ENCODE assay signal across 21 cellular contexts in the genomic region with DNA sequence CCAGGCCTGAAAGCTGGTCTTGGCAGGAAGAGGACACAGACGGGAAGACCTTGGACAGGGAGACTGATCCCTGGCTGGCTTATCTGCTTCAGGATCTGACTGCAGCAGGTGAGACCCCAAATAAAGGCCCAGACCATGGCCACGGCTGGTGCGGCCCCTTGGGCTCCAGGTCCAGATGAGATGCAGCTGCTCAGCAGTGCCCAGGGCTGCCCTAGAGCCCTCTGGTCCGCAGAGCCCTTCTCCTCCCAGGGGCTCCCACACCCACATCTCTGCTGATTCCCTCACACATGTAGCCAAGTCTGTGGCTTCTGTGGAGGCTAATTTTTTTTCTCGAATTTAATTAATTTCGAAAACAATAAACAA. TPM values are rescaled to one million over a fixed set of nuclear protein-coding genes. Genes with fewer than 3 reads are reported as not detected.
DNase-seq lines count a peak whose midpoint lies in the region; ATAC-seq and TF ChIP-seq lines count a peak whose summit lies in the region.
"Had no signal": no experiment of that assay in that cellular context is flagged by ENCODE, and none has a peak within 500 bp of the region (broad histone marks: within the 10 kb centered on the region; RNA-seq: fewer than 3 reads in every experiment).

No MANE protein-coding gene starts in this region.

- H4K20me1 ChIP-seq in mammary epithelial cell (ENCODE audit: insufficient read depth, low read length) = no peaks in the 10 kb centered on the region

- DNase-seq in breast epithelium (ENCODE audit: low spot score in 2 of 2) = no peak
- no peak for DNase-seq in mammary epithelial cell
- DNase-seq in ovary = peak in 2 of 5 donors; percentile 12 to 37
- DNase-seq in uterus = no peak
- DNase-seq in NCI-H748 (lab: John Stamatoyannopoulos, UW; ENCODE audit: unreplicated experiment) = no peak
- no peak for DNase-seq in T-helper 2 cell
- DNase-seq in stimulated activated CD4-positive, alpha-beta T cell treated with anti-CD3 and anti-CD28 coated beads, Interleukin-4, amount 100 ng/mL, for 4 hours = no peak
- DNase-seq: activated CD4-positive, alpha-beta memory T cell treated with anti-CD3 and anti-CD28 coated beads, Interleukin-2, amount 10 ng/mL, durations not matched to agents 7 days and 5 days; foreskin melanocyte; NCI-H1105; NCI-H69; stimulated activated CD4-positive, alpha-beta T cell treated with anti-CD3 and anti-CD28 coated beads, Interleukin-1b, Interleukin-23, amount 100 ng/mL, for 48 hours had no signal

- no peak for TF ChIP-seq POLR2A in breast epithelium (IDR thresholded peaks at IDR 0.05)
- TF ChIP-seq POLR2A in gastroesophageal sphincter (IDR thresholded peaks at IDR 0.05) = no peak
- TF ChIP-seq POLR2A in ovary (IDR thresholded peaks at IDR 0.05) = no peak
- no peak for TF ChIP-seq POLR2A in uterus (IDR thresholded peaks at IDR 0.05)

- CTCF ChIA-PET in mammary epithelial cell (lab: Charles Lee; ENCODE audit: low non-redundant PET) = no interaction called here

- no TSS peak for BruUV-seq in mammary epithelial cell (replicated peaks; lab: Mats Ljungman, UMichigan)

- H3K9ac ChIP-seq in mammary epithelial cell (ENCODE audit: insufficient read depth, low read length) = no peak overlapping the region

- ATAC-seq in gastroesophageal sphincter = no peak
- ATAC-seq: body of pancreas had no signal

- H3K4me1 ChIP-seq in breast epithelium (peaks cover 0 to 5% of the 10 kb centered on the region in 2 donors), mammary epithelial cell (ENCODE audit: insufficient read depth, low read length) (no peaks in the 10 kb centered on the region), gastroesophageal sphincter (peaks cover 0 to 69% (median 27%) of the 10 kb centered on the region in 3 donors), ovary (ENCODE audit: insufficient read depth) (peaks cover 14% of the 10 kb centered on the region), uterus (peaks cover 0 to 4% of the 10 kb centered on the region in 2 donors)
- H3K4me1 ChIP-seq: A549, body of pancreas, SJCRH30 had no signal

- no peak for TF ChIP-seq CTCF in breast epithelium (IDR thresholded peaks at IDR 0.05)
- TF ChIP-seq CTCF in mammary epithelial cell (conservative IDR thresholded peaks at IDR 0.05 in 1 of 2, IDR thresholded peaks at IDR 0.05 in 1 of 2; ENCODE audit: extremely low read depth in 1 of 2, insufficient read depth in 1 of 2, low read depth in 1 of 2, low read length in 2 of 2) = no peak
- TF ChIP-seq CTCF in gastroesophageal sphincter (IDR thresholded peaks at IDR 0.05) = no peak
- TF ChIP-seq CTCF in ovary (IDR thresholded peaks at IDR 0.05) = no peak
- TF ChIP-seq CTCF in uterus (IDR thresholded peaks at IDR 0.05) = no peak

- H2AFZ ChIP-seq in mammary epithelial cell (ENCODE audit: low read depth, low read length) = no peak overlapping the region

- H3K9me3 ChIP-seq in breast epithelium (no peaks in the 10 kb centered on the region), mammary epithelial cell (replicated peaks; ENCODE audit: insufficient read depth, low read length) (peaks cover 43% of the 10 kb centered on the region), gastroesophageal sphincter (no peaks in the 10 kb centered on the region), ovary (no peaks in the 10 kb centered on the region), uterus (no peaks in the 10 kb centered on the region)
- H3K9me3 ChIP-seq: A549, body of pancreas, mucosa of descending colon, neutrophil, SJCRH30 had no signal

- no peak overlapping the region for H3K4me2 ChIP-seq in mammary epithelial cell (ENCODE audit: insufficient read depth, low read depth, low read length)
- H3K4me2 ChIP-seq: A549 had no signal

- intact Hi-C loops in breast epithelium (cut with DNase I; ENCODE audit: low total_unique reads) (no loop called here), mammary epithelial cell (cut with micrococcal nuclease) (no loop called here), ovary (cut with DNase I) (loop anchor here in 1 of 4 donors (10.0 kb wide), 1 partner anchor 64 kb away; no protein-coding TSS in a partner anchor), uterus (cut with DNase I; ENCODE audit: low total_unique reads) (no loop called here)

- TF ChIP-seq EP300 in gastroesophageal sphincter (IDR thresholded peaks at IDR 0.05) = no peak
- TF ChIP-seq EP300 in ovary (IDR thresholded peaks at IDR 0.05) = no peak

- H3K4me3 ChIP-seq in breast epithelium (no peak overlapping the region), mammary epithelial cell (replicated peaks in 1 of 3; ENCODE audit: insufficient read depth in 1 of 3, low read depth in 2 of 3, low read length in 3 of 3) (no peak overlapping the region), gastroesophageal sphincter (no peak overlapping the region), ovary (no peak overlapping the region), uterus (no peak overlapping the region)
- H3K4me3 ChIP-seq: A549, body of pancreas, mucosa of descending colon, SJCRH30 had no signal

- H3K27me3 ChIP-seq in breast epithelium = no peaks in the 10 kb centered on the region
- H3K27me3 ChIP-seq in mammary epithelial cell (ENCODE audit: insufficient read depth, low read length) = no peaks in the 10 kb centered on the region
- H3K27me3 ChIP-seq in gastroesophageal sphincter = no peaks in the 10 kb centered on the region
- H3K27me3 ChIP-seq in ovary = no peaks in the 10 kb centered on the region
- H3K27me3 ChIP-seq in uterus = no peaks in the 10 kb centered on the region
- H3K27me3 ChIP-seq: body of pancreas, neutrophil, SJCRH30 had no signal

- H3K27ac ChIP-seq in breast epithelium (peak overlapping the region; percentile 59 to 86), mammary epithelial cell (ENCODE audit: insufficient read depth, low read depth, low read length) (no peak overlapping the region), gastroesophageal sphincter (peak overlapping the region; percentile 27 to 89 (median 86)), ovary (peak overlapping the region; percentile 65 to 66), uterus (peak overlapping the region; percentile 61 to 78)
- H3K27ac ChIP-seq: A549, body of pancreas, C4-2B, neutrophil, SJCRH30 had no signal

- in situ Hi-C loops in mammary epithelial cell (cut with MboI; ENCODE audit: low sequenced_read_pairs in 2 of 2) = no loop called here

- H3K79me2 ChIP-seq in mammary epithelial cell (ENCODE audit: insufficient read depth, low read length) = no peaks in the 10 kb centered on the region

- dilution Hi-C loops in mammary epithelial cell (cut with HindIII; ENCODE audit: low sequenced_read_pairs) = no loop called here

- H3K36me3 ChIP-seq in breast epithelium (no peaks in the 10 kb centered on the region), mammary epithelial cell (ENCODE audit: insufficient read depth, low read length) (no peaks in the 10 kb centered on the region), gastroesophageal sphincter (peaks cover 0 to 17% of the 10 kb centered on the region in 2 donors), ovary (no peaks in the 10 kb centered on the region), uterus (no peaks in the 10 kb centered on the region)
- H3K36me3 ChIP-seq: neutrophil, SJCRH30 had no signal

- 8% methylated on average over 5 of the region's 6 CpGs for WGBS in mammary epithelial cell (ENCODE audit: low coverage, missing lambda C conversion rate)
- 55 to 60% methylated on average over 1 to 3 of the region's 6 CpGs for WGBS in gastroesophageal sphincter (ENCODE audit: low coverage in 1 of 2), 2 donors
- 37 to 40% (median 38%) methylated on average over 6 of the region's 6 CpGs for WGBS in ovary, 3 donors

RNA-seq across cellular contexts. Expression of a gene that starts 46.3 kb away (rescaled TPM):
- 10 to 100 TPM in 1 of 3 donors, 1 to 10 TPM in 1, under 1 TPM in 1; 0.48 to 14.0 (median 4.6) TPM for total RNA-seq in breast epithelium
- total RNA-seq in mammary epithelial cell = not detected
- polyA plus RNA-seq in mammary epithelial cell = not detected
- not detected for polyA minus RNA-seq in mammary epithelial cell
- 10 to 100 TPM; 13.3 to 52.5 (median 27.4) TPM for total RNA-seq in gastroesophageal sphincter
- total RNA-seq in ovary = 10 to 100 TPM in 4 of 7 donors, 1 to 10 TPM in 3; 3.6 to 18.0 (median 10.8) TPM
- 1 to 10 TPM; 4.1 to 4.9 TPM for polyA plus RNA-seq in ovary
- 1 to 10 TPM; 3.1 to 9.8 (median 4.5) TPM for total RNA-seq in uterus
- total RNA-seq: G401, OCI-LY7 had no signal
- polyA plus RNA-seq: A549 had no signal
